ENCODE assay signal across 12 cellular contexts in the genomic region with DNA sequence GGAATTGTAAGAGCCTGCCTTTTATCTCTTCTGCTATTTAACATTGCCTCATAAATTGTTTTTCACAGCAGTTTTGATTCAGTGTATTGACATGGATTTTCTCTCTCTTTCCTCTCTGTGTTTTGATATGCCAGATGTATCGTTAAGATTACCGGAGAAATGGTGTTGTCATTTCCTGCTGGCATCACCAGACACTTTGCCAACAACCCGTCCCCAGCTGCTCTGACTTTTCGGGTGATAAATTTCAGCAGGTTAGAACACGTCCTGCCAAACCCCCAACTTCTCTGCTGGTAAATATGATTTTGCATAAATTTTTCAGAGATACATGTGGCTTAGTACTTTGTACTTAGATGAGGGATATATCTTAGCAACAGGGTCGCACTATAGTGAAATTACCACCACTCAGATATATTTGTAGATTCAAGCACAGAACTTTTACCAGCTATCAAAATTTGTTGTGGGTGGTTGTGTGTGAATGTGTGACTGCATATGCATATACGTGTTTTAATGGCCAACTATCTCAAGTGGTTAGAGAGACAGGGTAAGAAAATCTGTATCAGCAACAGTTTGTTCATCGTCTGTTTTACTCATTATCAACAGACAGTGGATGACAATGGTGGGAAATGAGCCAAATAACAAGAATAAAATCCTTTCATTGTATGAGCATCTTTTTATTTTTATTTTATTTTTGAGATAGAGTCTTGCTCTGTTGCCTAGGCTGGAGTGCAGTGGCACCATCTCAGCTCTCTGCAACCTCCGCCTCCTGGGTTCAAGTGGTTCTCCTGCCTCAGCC. TPM values are rescaled to one million over a fixed set of nuclear protein-coding genes. Genes with fewer than 3 reads are reported as not detected.
DNase-seq lines count a peak whose midpoint lies in the region; ATAC-seq, FAIRE-seq and TF ChIP-seq lines count a peak whose summit lies in the region.
"Had no signal": no experiment of that assay in that cellular context is flagged by ENCODE, and none has a peak within 500 bp of the region (broad histone marks: within the 10 kb centered on the region; RNA-seq: fewer than 3 reads in every experiment).

No MANE protein-coding gene starts in this region.

- no TSS peak for BruUV-seq in K562 (replicated peaks; lab: Mats Ljungman, UMichigan)

- H3K27me3 ChIP-seq in K562 (ENCODE audit: control insufficient read depth in 2 of 2, insufficient read depth in 2 of 2, low read length in 2 of 2), result no peaks in the 10 kb centered on the region

- H3K4me1 ChIP-seq in K562 (replicated peaks in 1 of 2; ENCODE audit: control insufficient read depth in 2 of 2, insufficient read depth in 2 of 2, low read length in 2 of 2), result no peaks in the 10 kb centered on the region

- H3K4me3 ChIP-seq in K562, result no peak overlapping the region

- no peaks in the 10 kb centered on the region for H4K20me1 ChIP-seq in K562 (replicated peaks; ENCODE audit: control insufficient read depth, insufficient read depth, low read length)

- no peaks in the 10 kb centered on the region for H3K36me3 ChIP-seq in K562 (ENCODE audit: control insufficient read depth, insufficient read depth, low read length)

- no peak overlapping the region for H3K27ac ChIP-seq in K562 (ENCODE audit: extremely low read depth, low read depth, low read length)

- in situ Hi-C loops in K562 (cut with MboI), result no loop called here

- TF ChIP-seq CTCF in K562 (IDR thresholded peaks at IDR 0.05 in 2 of 3, conservative IDR thresholded peaks at IDR 0.05 in 1 of 3; ENCODE audit: insufficient read depth in 2 of 3, low read depth in 1 of 3, low read length in 3 of 3), result no peak
- TF ChIP-seq CTCF in GM10248 (IDR thresholded peaks at IDR 0.05; ENCODE audit: control extremely low read depth, extremely low read depth, low read depth, missing control alignments), result no peak

- TF ChIP-seq POLR2A in K562 (conservative IDR thresholded peaks at IDR 0.05) (no peak), GM12892 (IDR thresholded peaks at IDR 0.05; ENCODE audit: low read depth, low read length) (no peak)

- 11% methylated on average over 9 of the region's 9 CpGs for WGBS in K562 (ENCODE audit: insufficient coverage, low coverage, missing lambda C conversion rate)

- H3K79me2 ChIP-seq in K562 (ENCODE audit: control insufficient read depth, insufficient read depth, low read length), result no peaks in the 10 kb centered on the region

- no peak for ATAC-seq in K562
- ATAC-seq in GM18873 (IDR thresholded peaks at IDR 0.05; ENCODE audit: low FRiP score, unreplicated experiment), result no peak

- no peak for TF ChIP-seq RAD21 in K562 (CRISPR knock-in tag; conservative IDR thresholded peaks at IDR 0.05 in 1 of 2, IDR thresholded peaks at IDR 0.05 in 1 of 2)

- no peaks in the 10 kb centered on the region for H3K9me1 ChIP-seq in K562 (ENCODE audit: control insufficient read depth, insufficient read depth, low read length)

- CTCF ChIA-PET in K562 (lab: Yijun Ruan, JAX; ENCODE audit: low intra/inter-chr PET ratio), result no interaction called here
- CTCF ChIA-PET in GM10248 (lab: Yijun Ruan, JAX), result interaction anchor here (1.3 kb wide), 1 partner anchor 30 kb away, joined by 3 read pairs; no protein-coding TSS in a partner anchor

- no peak overlapping the region for H3K9ac ChIP-seq in K562 (ENCODE audit: insufficient read depth in 1 of 2, low read depth in 2 of 2, low read length in 2 of 2)

- H3K4me2 ChIP-seq in K562 (ENCODE audit: insufficient read depth, low read length), result no peak overlapping the region

- no peak overlapping the region for H2AFZ ChIP-seq in K562 (ENCODE audit: low read depth, low read length)

- no peak for FAIRE-seq in K562 (lab: Jason Lieb, UNC)
- no peak for FAIRE-seq in GM12892 (lab: Jason Lieb, UNC)
- FAIRE-seq: H1 had no signal

- POLR2A ChIA-PET in K562 (lab: Yijun Ruan, JAX) (no interaction called here), GM10248 (lab: Yijun Ruan, JAX) (no interaction called here)

- intact Hi-C loops in K562 (cut with micrococcal nuclease), result loop anchor here (5.0 to 10.0 kb wide), 2 partner anchors 225 to 477 kb away; no protein-coding TSS in a partner anchor

- H3K9me3 ChIP-seq in K562 (replicated peaks; ENCODE audit: control insufficient read depth, insufficient read depth, low read depth, low read length), result no peaks in the 10 kb centered on the region

- peak; percentile 12 for DNase-seq in stimulated activated CD4-positive, alpha-beta T cell treated with anti-CD3 and anti-CD28 coated beads, Interleukin-2, amount 100 ng/mL, for 4 hours (ENCODE audit: low read depth)
- DNase-seq in stimulated activated CD4-positive, alpha-beta T cell treated with anti-CD3 and anti-CD28 coated beads, Interleukin-2, amount 100 ng/mL, for 48 hours, result no peak
- peak; percentile 92 for DNase-seq in NCI-H2171 treated with DMSO at 0.1 percent for 48 hours (lab: John Stamatoyannopoulos, UW)
- no peak for DNase-seq in K562 (ENCODE audit: extremely low read depth in 1 of 4, low spot score in 3 of 4)
- no peak for DNase-seq in GM10248 (ENCODE audit: extremely low spot score)
- DNase-seq in GM12892 (ENCODE audit: insufficient read length), result no peak
- no peak for DNase-seq in CD1c-positive myeloid dendritic cell (ENCODE audit: extremely low spot score)
- DNase-seq: Calu3, NCI-H187, SIG-M5 had no signal

- no peak for TF ChIP-seq EP300 in K562 (IDR thresholded peaks at IDR 0.05; ENCODE audit: low read length)

TF ChIP-seq in K562, 482 proteins besides CTCF, POLR2A, EP300 and RAD21:
- TF ChIP-seq U2AF2 (optimal IDR thresholded peaks at IDR 0.05; ENCODE audit: low read depth, low read length) (no peak), CBFA2T3 (IDR thresholded peaks at IDR 0.05) (peak; percentile 12; the same call in 1 of the 2 replicates), POLR3A (IDR thresholded peaks at IDR 0.05; ENCODE audit: borderline replicate concordance, extremely low read depth, insufficient read depth, insufficient read length) (no peak), PYGO2 (tag; IDR thresholded peaks at IDR 0.05) (no peak), EP400 (IDR thresholded peaks at IDR 0.05) (no peak), KAT2B (IDR thresholded peaks at IDR 0.05; ENCODE audit: low read depth, low read length) (no peak), SP2 (IDR thresholded peaks at IDR 0.05; ENCODE audit: extremely low read depth, low read depth, low read length, poor library complexity, severe bottlenecking) (no peak)
TF ChIP-seq in K562: peak in this region for 1.

RNA-seq across cellular contexts. Expression of a gene that starts 22.9 kb away (rescaled TPM):
- not detected in 2 replicates for total RNA-seq in K562 (2011; cell fraction: chromatin; rRNA removed; ENCODE audit: low replicate concordance)
- not detected in 2 replicates for total RNA-seq in K562 (2011; cell fraction: nucleolus; rRNA removed)
- not detected in 2 replicates for total RNA-seq in K562 (2011; cell fraction: nucleoplasm; rRNA removed)
- total RNA-seq in K562 (2014; rRNA removed), result not detected in 2 replicates
- not detected in 2 replicates for total RNA-seq in K562 (2014; rRNA removed; fragmentation: Illumina TruSeq; extraction: Trizol)
- total RNA-seq in K562 (2015; rRNA removed; fragmentation: Illumina TruSeq; extraction: Trizol), result not detected in 2 replicates
- total RNA-seq in K562 (2021), result not detected in 2 replicates
- not detected in 2 replicates for polyA plus RNA-seq in K562 (2011; rRNA removed)
- not detected in 2 replicates for polyA plus RNA-seq in K562 (2011; cell fraction: cytosol; rRNA removed)
- polyA plus RNA-seq in K562 (2011; cell fraction: nucleus; rRNA removed), result not detected in 2 replicates
- polyA plus RNA-seq in K562 (2012), result not detected in 2 replicates
- polyA plus RNA-seq in K562 (2014; fragmentation: Illumina TruSeq; extraction: Trizol), result not detected in 2 replicates
- not detected for polyA plus RNA-seq in K562 (2014; fragmentation: Nextera tagmentation; extraction: Ambion mirVana)
- not detected in 2 replicates for polyA plus RNA-seq in K562 (2014; rRNA removed)
- polyA minus RNA-seq in K562 (2011; rRNA and poly(A)+ RNA removed), result not detected in 2 replicates
- polyA minus RNA-seq in K562 (2011; cell fraction: cytosol; rRNA and poly(A)+ RNA removed), result not detected in 2 replicates
- polyA minus RNA-seq in K562 (2011; cell fraction: nucleus; rRNA and poly(A)+ RNA removed), result not detected in 2 replicates
- not detected for polyA plus RNA-seq in GM12892 (2012; ENCODE audit: missing spikeins)
- total RNA-seq: Calu3 had no signal

Comparison
In these comparisons a context has a peak if more than half of its experiments do, and no peak if none do; other contexts are left out.
1. DNase-seq: peak in stimulated activated CD4-positive, alpha-beta T cell treated with anti-CD3 and anti-CD28 coated beads, Interleukin-2, amount 100 ng/mL, for 4 hours (single experiment) and NCI-H2171 treated with DMSO at 0.1 percent for 48 hours (single experiment); none in stimulated activated CD4-positive, alpha-beta T cell treated with anti-CD3 and anti-CD28 coated beads, Interleukin-2, amount 100 ng/mL, for 48 hours (0 of 2), K562 (0 of 4), GM10248 (single experiment), GM12892 (single experiment) and CD1c-positive myeloid dendritic cell (single experiment).